ENCODE assay signal across 8 cellular contexts in genomic region chr7:26399309-26399610, GRCh38.
DNase-seq lines count a peak whose midpoint lies in the region; ATAC-seq, FAIRE-seq and TF ChIP-seq lines count a peak whose summit lies in the region.

No MANE protein-coding gene starts in this region.

- peak overlapping the region; percentile 96 for H3K4me3 Mint-ChIP-seq in natural killer cell

- H3K27ac Mint-ChIP-seq in natural killer cell: peak overlapping the region in 1 of 2 donors; percentile 73

- H3F3A ChIP-seq in GM23248 (ENCODE audit: insufficient read depth): no peaks in the 10 kb centered on the region

- H3K27me3 Mint-ChIP-seq in natural killer cell (ENCODE audit: low read depth in 2 of 2): peaks cover 23 to 32% of the 10 kb centered on the region in 2 donors

- peak overlapping the region; percentile 92 for H2AFZ ChIP-seq in GM23248

- no peak for TF ChIP-seq CTCF in natural killer cell (IDR thresholded peaks at IDR 0.05)

- H3K9me2 ChIP-seq in GM23248 (ENCODE audit: insufficient read depth): no peaks in the 10 kb centered on the region

- H4K20me1 ChIP-seq in GM23248 (ENCODE audit: insufficient read depth): no peaks in the 10 kb centered on the region

- intact Hi-C loops in natural killer cell (cut with micrococcal nuclease): no loop called here

- no peaks in the 10 kb centered on the region for H3K79me2 ChIP-seq in GM23248 (ENCODE audit: insufficient read depth)

- ATAC-seq in esophagus mucosa (peak; percentile 21), natural killer cell (no peak), GM21367 (IDR thresholded peaks at IDR 0.05; ENCODE audit: unreplicated experiment) (no peak), HG03097 (IDR thresholded peaks at IDR 0.05; ENCODE audit: low FRiP score, unreplicated experiment) (no peak)

- WGBS in GM23248 (ENCODE audit: low coverage in 1 of 2, low lambda C conversion rate in 2 of 2, missing lambda C conversion rate in 2 of 2), 2 experiments: 0 to 7% methylated on average over 3 of the region's 3 CpGs

- in situ Hi-C loops in GM23248 (cut with MboI): no loop called here

- no peaks in the 10 kb centered on the region for H3K9me3 Mint-ChIP-seq in natural killer cell

- no peaks in the 10 kb centered on the region for H3K36me3 Mint-ChIP-seq in natural killer cell

- no peaks in the 10 kb centered on the region for H3K27me3 ChIP-seq in GM23248 (replicated peaks; ENCODE audit: insufficient read depth)

- H3K36me3 ChIP-seq in GM23248 (ENCODE audit: low read depth): no peaks in the 10 kb centered on the region

- peak overlapping the region; percentile 70 for H3K9ac ChIP-seq in GM23248

- peak overlapping the region; percentile 75 for H3K4me3 ChIP-seq in GM23248

- peaks cover 18 to 19% of the 10 kb centered on the region in 2 donors for H3K4me1 Mint-ChIP-seq in natural killer cell

- DNase-seq in GM23248 (peak; percentile 55), RCC 7860 (ENCODE audit: low spot score) (no peak), natural killer cell (no peak)
- DNase-seq in stimulated activated CD4-positive, alpha-beta T cell treated with anti-CD3 and anti-CD28 coated beads, Interleukin-2, amount 100 ng/mL, for 48 hours: no peak
- no peak for DNase-seq in stimulated activated CD4-positive, alpha-beta T cell treated with anti-CD3 and anti-CD28 coated beads, Interleukin-15, amount 100 ng/mL, for 24 hours

- no peak overlapping the region for H3K27ac ChIP-seq in GM23248

- peak; percentile 73 for FAIRE-seq in RCC 7860 (lab: Jason Lieb, UNC)

- H3K4me2 ChIP-seq in GM23248 (ENCODE audit: unreplicated experiment): peak overlapping the region; percentile 76

- H3K9me3 ChIP-seq in GM23248 (ENCODE audit: low read depth): no peaks in the 10 kb centered on the region

- 0 out of 2 replicates have a peak, but pooled peaks cover 5% of the 10 kb centered on the region for H3K4me1 ChIP-seq in GM23248 (ENCODE audit: insufficient read depth)
